8 cellular contexts compared by ENCODE assay signal in the genomic region with DNA sequence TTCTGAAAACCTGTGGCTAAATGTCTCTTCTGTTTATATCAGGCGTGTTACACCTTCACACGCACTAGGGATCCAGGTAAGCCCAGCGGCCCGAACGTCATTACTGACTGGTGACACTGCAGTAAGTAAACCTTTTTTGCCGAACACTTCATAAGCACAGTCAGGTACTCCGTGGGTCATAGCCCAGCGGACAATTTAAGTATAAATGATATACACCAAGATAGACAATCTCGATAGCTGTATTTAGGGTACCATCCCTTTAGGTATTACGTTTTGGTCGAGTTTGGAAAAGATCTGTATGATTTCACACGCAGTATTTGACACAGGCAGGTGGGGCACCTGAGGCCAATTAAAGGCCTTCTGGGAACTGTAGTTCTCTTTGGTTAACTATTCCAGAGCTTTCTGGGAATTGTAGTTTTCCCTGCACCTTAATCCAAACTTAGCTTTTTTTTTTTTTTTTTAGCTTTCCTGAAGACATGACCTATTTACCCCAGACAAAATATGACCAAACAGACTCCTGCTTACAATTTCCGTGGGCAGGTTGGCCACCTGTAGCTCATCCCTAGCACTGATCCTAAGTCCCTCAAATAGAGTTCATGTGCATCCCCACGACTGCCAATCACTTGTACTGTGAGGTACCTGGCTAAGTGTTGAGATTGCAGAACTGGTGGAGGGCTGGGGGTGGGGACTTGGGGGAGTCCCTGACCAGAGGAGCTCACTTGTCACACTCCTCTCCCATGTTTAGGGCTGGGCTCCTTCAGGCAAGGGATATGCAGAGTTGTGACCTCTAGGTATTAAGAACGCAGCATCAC. TPM values are rescaled to one million over a fixed set of nuclear protein-coding genes. Genes with fewer than 3 reads are reported as not detected.
DNase-seq lines count a peak whose midpoint lies in the region; ATAC-seq, FAIRE-seq and TF ChIP-seq lines count a peak whose summit lies in the region.

No MANE protein-coding gene starts in this region.

- peak overlapping the region; percentile 94 for H3K4me3 Mint-ChIP-seq in stimulated activated memory B cell treated with anti-CD40 and anti-IgM and Interleukin-4, amounts not matched to agents 10 μg/mL and 1 μg/mL and 100 μg/mL, for 72 hours

- H3K27me3 ChIP-seq in layer of hippocampus (ENCODE audit: control insufficient read depth, insufficient read depth, low read length), result no peaks in the 10 kb centered on the region

- DNase-seq in GM10266 (ENCODE audit: extremely low spot score), result peak; percentile 66
- DNase-seq in M059J (ENCODE audit: low read depth), result peak; percentile 78
- peak; percentile 64 for DNase-seq in central memory CD4-positive, alpha-beta T cell
- DNase-seq in D721Med (ENCODE audit: insufficient read length, low spot score), result no peak

- peak overlapping the region; percentile 93 for H3K27ac ChIP-seq in layer of hippocampus (ENCODE audit: low read depth, low read length)

- no peaks in the 10 kb centered on the region for H3K27me3 Mint-ChIP-seq in stimulated activated memory B cell treated with anti-CD40 and anti-IgM and Interleukin-4, amounts not matched to agents 10 μg/mL and 1 μg/mL and 100 μg/mL, for 72 hours

- peak overlapping the region; percentile 91 for H3K27ac Mint-ChIP-seq in stimulated activated memory B cell treated with anti-CD40 and anti-IgM and Interleukin-4, amounts not matched to agents 10 μg/mL and 1 μg/mL and 100 μg/mL, for 72 hours

- H3K9me3 Mint-ChIP-seq in stimulated activated memory B cell treated with anti-CD40 and anti-IgM and Interleukin-4, amounts not matched to agents 10 μg/mL and 1 μg/mL and 100 μg/mL, for 72 hours, result no peaks in the 10 kb centered on the region

- ATAC-seq in SK-N-SH treated with all-trans-retinoic acid at 6 μM for 48 hours, result peak; percentile 57
- peak; percentile 31 for ATAC-seq in stimulated activated memory B cell treated with anti-CD40 and anti-IgM and Interleukin-4, amounts not matched to agents 10 μg/mL and 1 μg/mL and 100 μg/mL, for 72 hours
- no peak for ATAC-seq in GM21515 (IDR thresholded peaks at IDR 0.05; ENCODE audit: unreplicated experiment)

- peaks cover 12% of the 10 kb centered on the region for H3K36me3 Mint-ChIP-seq in stimulated activated memory B cell treated with anti-CD40 and anti-IgM and Interleukin-4, amounts not matched to agents 10 μg/mL and 1 μg/mL and 100 μg/mL, for 72 hours

- TF ChIP-seq CTCF in GM10266 (IDR thresholded peaks at IDR 0.05; ENCODE audit: control insufficient read depth, insufficient read depth, low read depth, missing control alignments) (no peak), D721Med (IDR thresholded peaks at IDR 0.05; ENCODE audit: insufficient read depth, missing control alignments) (no peak)

- no peak for FAIRE-seq in D721Med (lab: Jason Lieb, UNC)

- peaks cover 46% of the 10 kb centered on the region for H3K4me1 Mint-ChIP-seq in stimulated activated memory B cell treated with anti-CD40 and anti-IgM and Interleukin-4, amounts not matched to agents 10 μg/mL and 1 μg/mL and 100 μg/mL, for 72 hours

TF ChIP-seq in SK-N-SH treated with all-trans-retinoic acid at 6 μM for 48 hours, 23 proteins besides CTCF, POLR2A, EP300 and RAD21:
- TF ChIP-seq SNAI2 (CRISPR knock-in tag; IDR thresholded peaks at IDR 0.05) (no peak), BACH2 (CRISPR knock-in tag; IDR thresholded peaks at IDR 0.05; ENCODE audit: borderline replicate concordance) (no peak), CSDC2 (CRISPR knock-in tag; IDR thresholded peaks at IDR 0.05) (no peak), OSR1 (CRISPR knock-in tag; IDR thresholded peaks at IDR 0.05) (no peak), ZC3H10 (CRISPR knock-in tag; IDR thresholded peaks at IDR 0.05) (no peak), PPARA (CRISPR knock-in tag; IDR thresholded peaks at IDR 0.05; ENCODE audit: borderline replicate concordance) (no peak), ARNTL (CRISPR knock-in tag; IDR thresholded peaks at IDR 0.05; ENCODE audit: borderline replicate concordance, low read depth) (no peak), ZNF565 (CRISPR knock-in tag; conservative IDR thresholded peaks at IDR 0.05; ENCODE audit: low read depth) (no peak), ZFP3 (CRISPR knock-in tag; IDR thresholded peaks at IDR 0.05) (no peak), ISL1 (CRISPR knock-in tag; IDR thresholded peaks at IDR 0.05) (no peak)
- TF ChIP-seq, protein P1, sequence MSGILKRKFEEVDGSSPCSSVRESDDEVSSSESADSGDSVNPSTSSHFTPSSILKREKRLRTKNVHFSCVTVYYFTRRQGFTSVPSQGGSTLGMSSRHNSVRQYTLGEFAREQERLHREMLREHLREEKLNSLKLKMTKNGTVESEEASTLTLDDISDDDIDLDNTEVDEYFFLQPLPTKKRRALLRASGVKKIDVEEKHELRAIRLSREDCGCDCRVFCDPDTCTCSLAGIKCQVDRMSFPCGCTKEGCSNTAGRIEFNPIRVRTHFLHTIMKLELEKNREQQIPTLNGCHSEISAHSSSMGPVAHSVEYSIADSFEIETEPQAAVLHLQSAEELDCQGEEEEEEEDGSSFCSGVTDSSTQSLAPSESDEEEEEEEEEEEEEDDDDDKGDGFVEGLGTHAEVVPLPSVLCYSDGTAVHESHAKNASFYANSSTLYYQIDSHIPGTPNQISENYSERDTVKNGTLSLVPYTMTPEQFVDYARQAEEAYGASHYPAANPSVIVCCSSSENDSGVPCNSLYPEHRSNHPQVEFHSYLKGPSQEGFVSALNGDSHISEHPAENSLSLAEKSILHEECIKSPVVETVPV (CRISPR knock-in tag; IDR thresholded peaks at IDR 0.05), result no peak

RNA-seq across cellular contexts. Expression of a gene that starts 0.9 kb away (rescaled TPM):
- 51.0 and 73.4 TPM in 2 replicates for total RNA-seq in M059J (2014; rRNA removed; shearing (Covaris generic))

RNA-seq across cellular contexts. Expression of a gene that starts 3.5 kb away (rescaled TPM):
- total RNA-seq in M059J (2014; rRNA removed; shearing (Covaris generic)), result 0.76 and 2.3 TPM in 2 replicates

RNA-seq across cellular contexts. Expression of a gene that starts 19.6 kb away (rescaled TPM):
- 0.20 TPM in 1 of 2 replicates, not detected in the other for total RNA-seq in M059J (2014; rRNA removed; shearing (Covaris generic))

RNA-seq across cellular contexts. Expression of a gene that starts 29.1 kb away (rescaled TPM):
- 2.9 and 3.3 TPM in 2 replicates for total RNA-seq in M059J (2014; rRNA removed; shearing (Covaris generic))

RNA-seq across cellular contexts. Expression of a gene that starts 35.8 kb away (rescaled TPM):
- 210 and 218 TPM in 2 replicates for total RNA-seq in M059J (2014; rRNA removed; shearing (Covaris generic))
